20 cellular contexts compared by ENCODE assay signal in the genomic region with DNA sequence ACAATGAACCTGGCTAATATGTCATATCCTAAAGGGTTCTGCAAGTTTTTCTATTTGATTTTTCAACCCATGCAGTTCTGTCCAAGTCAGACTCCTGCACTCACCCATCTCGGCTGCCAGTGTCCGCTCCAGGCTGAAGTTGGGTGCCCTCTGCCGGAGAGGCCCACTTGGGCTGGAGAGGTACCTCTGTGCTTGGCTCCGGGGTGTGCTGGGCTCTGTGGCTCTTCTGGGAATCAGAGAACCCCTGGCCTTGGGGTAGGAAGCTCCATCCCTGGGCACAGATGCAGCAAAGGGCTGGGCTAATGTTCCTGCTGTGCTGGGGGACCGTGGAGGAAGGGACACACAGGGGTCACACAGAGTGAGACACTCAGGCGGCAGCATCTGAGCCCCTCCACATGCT. TPM values are rescaled to one million over a fixed set of nuclear protein-coding genes. Genes with fewer than 3 reads are reported as not detected.
"Had no signal": no experiment of that assay in that cellular context is flagged by ENCODE, and none has a peak within 500 bp of the region (broad histone marks: within the 10 kb centered on the region; RNA-seq: fewer than 3 reads in every experiment).

No MANE protein-coding gene starts in this region.

- ATAC-seq: left cardiac atrium had no signal

- H3K27ac Mint-ChIP-seq: nephron, type B pancreatic cell had no signal

- H3K27me3 Mint-ChIP-seq: activated CD4-positive, alpha-beta T cell treated with anti-CD3 and anti-CD28 coated beads, Interleukin-2, amount 10 ng/mL, durations not matched to agents 24 days and 14 days; brain; type B pancreatic cell had no signal

- H3K9me3 ChIP-seq: colonic mucosa, suprapubic skin had no signal

- DNase-seq: activated CD4-positive, alpha-beta T cell treated with anti-CD3 and anti-CD28 coated beads, Interleukin-2, amount 10 ng/mL, durations not matched to agents 24 days and 14 days; activated T-cell treated with anti-CD3 and anti-CD28 coated beads for 4 hours; caudate nucleus; colonic mucosa; endodermal cell; foreskin fibroblast; left cardiac atrium; mesendoderm; nucleus accumbens; retina; stimulated activated naive CD4-positive, alpha-beta T cell treated with Interleukin-2 at 50 U/mL for 16 hours had no signal

- H3K4me1 Mint-ChIP-seq: brain, endodermal cell, nephron had no signal

- H3K4me1 ChIP-seq: colonic mucosa had no signal

- H3K27ac ChIP-seq: colonic mucosa, epithelial cell of prostate, suprapubic skin had no signal

- H3K4me3 Mint-ChIP-seq: activated CD4-positive, alpha-beta T cell treated with anti-CD3 and anti-CD28 coated beads, Interleukin-2, amount 10 ng/mL, durations not matched to agents 24 days and 14 days; brain; endodermal cell; nephron; type B pancreatic cell had no signal

- H3K4me3 ChIP-seq: colonic mucosa, suprapubic skin had no signal

- H3K27me3 ChIP-seq: colonic mucosa, suprapubic skin had no signal

- H3K9me3 Mint-ChIP-seq: activated CD4-positive, alpha-beta T cell treated with anti-CD3 and anti-CD28 coated beads, Interleukin-2, amount 10 ng/mL, durations not matched to agents 24 days and 14 days; activated T-helper 2 cell treated with anti-CD3 and anti-CD28 coated beads, Interferon-gamma antibody, Interleukin-2, Interleukin-4, amounts not matched to agents 10 μg/mL and 5 μg/mL and 100 μg/mL, durations not matched to agents 14 hours and 24 hours and 36 hours; brain; endodermal cell; nephron; type B pancreatic cell had no signal

RNA-seq across cellular contexts. Expression of a gene that starts 26.2 kb away (rescaled TPM):
- total RNA-seq: activated CD4-positive, alpha-beta T cell treated with anti-CD3 and anti-CD28 coated beads, Interleukin-2, amount 10 ng/mL, durations not matched to agents 24 days and 14 days; activated T-helper 2 cell treated with anti-CD3 and anti-CD28 coated beads, Interferon-gamma antibody, Interleukin-2, Interleukin-4, amounts not matched to agents 10 μg/mL and 5 μg/mL and 100 μg/mL, durations not matched to agents 14 hours and 24 hours and 36 hours; glomerular endothelial cell; lower leg skin; T-helper 1 cell treated with Interleukin-12 subunit alpha and Interleukin-12 subunit beta and Interleukin-4 antibody, amounts not matched to agents 30 ng/mL and 1 ng/mL, for 36 hours had no signal

RNA-seq across cellular contexts. Expression of a gene that starts 32.9 kb away (rescaled TPM):
- total RNA-seq: activated CD4-positive, alpha-beta T cell treated with anti-CD3 and anti-CD28 coated beads, Interleukin-2, amount 10 ng/mL, durations not matched to agents 24 days and 14 days; activated T-helper 2 cell treated with anti-CD3 and anti-CD28 coated beads, Interferon-gamma antibody, Interleukin-2, Interleukin-4, amounts not matched to agents 10 μg/mL and 5 μg/mL and 100 μg/mL, durations not matched to agents 14 hours and 24 hours and 36 hours; glomerular endothelial cell; lower leg skin; T-helper 1 cell treated with Interleukin-12 subunit alpha and Interleukin-12 subunit beta and Interleukin-4 antibody, amounts not matched to agents 30 ng/mL and 1 ng/mL, for 36 hours had no signal
